ENCODE assay signal across 23 cellular contexts in the genomic region with DNA sequence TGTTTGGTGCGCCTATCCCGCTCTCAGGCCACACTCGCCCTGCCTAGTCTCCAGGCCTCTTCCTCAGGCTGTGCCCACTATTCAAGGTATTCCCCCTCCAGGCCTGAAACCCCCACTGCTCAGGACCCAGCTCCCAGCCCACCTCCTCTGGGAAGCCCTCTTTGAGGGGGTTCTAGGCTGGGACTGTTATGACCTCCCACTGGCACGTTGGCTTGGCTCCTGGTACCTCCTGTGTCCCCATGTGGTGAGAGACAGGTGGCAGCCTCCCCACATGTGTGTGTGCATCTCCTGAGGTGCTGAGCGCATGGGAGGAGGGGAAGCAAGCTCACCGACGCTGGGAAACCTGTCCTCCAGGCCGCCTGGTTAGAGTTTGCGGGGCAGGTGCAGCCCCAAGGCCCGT.
DNase-seq lines count a peak whose midpoint lies in the region; ATAC-seq, FAIRE-seq and TF ChIP-seq lines count a peak whose summit lies in the region.
"Had no signal": no experiment of that assay in that cellular context is flagged by ENCODE, and none has a peak within 500 bp of the region (broad histone marks: within the 10 kb centered on the region; RNA-seq: fewer than 3 reads in every experiment).

No MANE protein-coding gene starts in this region.

- H3K27ac ChIP-seq in HepG2 (ENCODE audit: extremely low read length, insufficient read depth, low read length) (no peak overlapping the region), right lobe of liver (no peak overlapping the region), vagina (peak overlapping the region; percentile 36), left ventricle myocardium inferior (replicated peaks) (no peak overlapping the region)
- H3K27ac ChIP-seq: A549 had no signal

- H3K4me2 ChIP-seq in HepG2 (ENCODE audit: low read depth, low read length), result no peak overlapping the region
- H3K4me2 ChIP-seq: A549 had no signal

- no TSS peak for BruUV-seq in HepG2 (replicated peaks; lab: Mats Ljungman, UMichigan)

- TF ChIP-seq EP300 in HepG2 (IDR thresholded peaks at IDR 0.05; ENCODE audit: low read depth in 2 of 2, low read length in 2 of 2) (no peak), HepG2 (CRISPR knock-in tag; IDR thresholded peaks at IDR 0.05; ENCODE audit: borderline replicate concordance) (no peak)

- H3K4me1 ChIP-seq in HepG2 (ENCODE audit: insufficient read depth, low read length) (no peaks in the 10 kb centered on the region), right lobe of liver (no peaks in the 10 kb centered on the region), vagina (peaks cover 15% of the 10 kb centered on the region), left ventricle myocardium inferior (no peaks in the 10 kb centered on the region)
- H3K4me1 ChIP-seq: A549, HAP-1 had no signal

- H3K79me2 ChIP-seq in HepG2 (ENCODE audit: insufficient read depth, low read length), result no peaks in the 10 kb centered on the region

- in situ Hi-C loops in HepG2 (cut with HindIII; ENCODE audit: extremely low pct_ligation_motif_present, low pct_unique_long_range_greater_than_20kb), result no loop called here

- no peaks in the 10 kb centered on the region for H3K9me3 Mint-ChIP-seq in neural crest cell
- H3K9me3 Mint-ChIP-seq: CD14-positive monocyte; CD4-positive, alpha-beta T cell; CD8-positive, alpha-beta memory T cell had no signal

- intact Hi-C loops in HepG2 (cut with micrococcal nuclease; ENCODE audit: unreplicated experiment), result loop anchor here (1.0 kb wide), 1 partner anchor 19 kb away; no protein-coding TSS in a partner anchor
- intact Hi-C loops in right lobe of liver (cut with DNase I), result no loop called here
- intact Hi-C loops in vagina (cut with DNase I), result no loop called here
- intact Hi-C loops in left ventricle myocardium inferior (cut with micrococcal nuclease), result no loop called here

- CTCF ChIA-PET in HepG2 (lab: Yijun Ruan, JAX; ENCODE audit: low intra/inter-chr PET ratio, low total read pairs), result no interaction called here

- no peaks in the 10 kb centered on the region for H3K9me3 ChIP-seq in HepG2 (ENCODE audit: low read length)
- no peaks in the 10 kb centered on the region for H3K9me3 ChIP-seq in right lobe of liver
- no peaks in the 10 kb centered on the region for H3K9me3 ChIP-seq in vagina
- no peaks in the 10 kb centered on the region for H3K9me3 ChIP-seq in left ventricle myocardium inferior (replicated peaks)
- H3K9me3 ChIP-seq: A549, HAP-1 had no signal

- no peaks in the 10 kb centered on the region for H4K20me1 ChIP-seq in HepG2 (ENCODE audit: insufficient read depth, low read length)

- H3K27ac Mint-ChIP-seq in neural crest cell (ENCODE audit: unreplicated experiment), result peak overlapping the region; percentile 81
- H3K27ac Mint-ChIP-seq: CD14-positive monocyte; CD4-positive, alpha-beta T cell had no signal

- no peak overlapping the region for H3K9ac ChIP-seq in HepG2 (ENCODE audit: insufficient read depth, low read depth, low read length)

- ATAC-seq in HepG2 (no peak; the same call in 2 of the 3 replicates), right lobe of liver (no peak), HG02763 (IDR thresholded peaks at IDR 0.05; ENCODE audit: unreplicated experiment) (no peak)
- ATAC-seq: A549 had no signal

- TF ChIP-seq POLR2A in HepG2 (IDR thresholded peaks at IDR 0.05; ENCODE audit: insufficient read depth in 1 of 2, low read depth in 2 of 2, low read length in 2 of 2), result no peak
- TF ChIP-seq POLR2A in right lobe of liver (IDR thresholded peaks at IDR 0.05), result no peak
- TF ChIP-seq POLR2A in vagina (IDR thresholded peaks at IDR 0.05), result no peak

- peaks cover 3% of the 10 kb centered on the region for H3K27me3 Mint-ChIP-seq in neural crest cell (ENCODE audit: low read depth)
- H3K27me3 Mint-ChIP-seq: CD4-positive, alpha-beta T cell had no signal

- POLR2A ChIA-PET in HepG2 (lab: Yijun Ruan, JAX), result no interaction called here

- peaks cover 15% of the 10 kb centered on the region for H3K4me1 Mint-ChIP-seq in neural crest cell
- H3K4me1 Mint-ChIP-seq: CD14-positive monocyte had no signal

- TF ChIP-seq RAD21 in HepG2 (CRISPR knock-in tag; IDR thresholded peaks at IDR 0.05), result no peak

- H2AFZ ChIP-seq in HepG2 (ENCODE audit: low read length), result no peak overlapping the region

- TF ChIP-seq CTCF in HepG2 (CRISPR knock-in tag; IDR thresholded peaks at IDR 0.05) (no peak), right lobe of liver (IDR thresholded peaks at IDR 0.05) (no peak), neural crest cell (conservative IDR thresholded peaks at IDR 0.05) (no peak), vagina (IDR thresholded peaks at IDR 0.05) (no peak), left ventricle myocardium inferior (IDR thresholded peaks at IDR 0.05; ENCODE audit: borderline replicate concordance) (no peak)

- H3K4me3 Mint-ChIP-seq in neural crest cell, result no peak overlapping the region
- H3K4me3 Mint-ChIP-seq: CD14-positive monocyte; CD4-positive, alpha-beta T cell; CD8-positive, alpha-beta memory T cell had no signal

- DNase-seq in HepG2 (ENCODE audit: low spot score) (no peak), right lobe of liver (no peak), NCI-H69 (lab: John Stamatoyannopoulos, UW) (peak; percentile 26), neural crest cell (ENCODE audit: low read depth, low spot score) (no peak), vagina (ENCODE audit: extremely low spot score in 2 of 2) (no peak), left ventricle myocardium inferior (no peak), COLO668 (lab: John Stamatoyannopoulos, UW; ENCODE audit: unreplicated experiment) (no peak)
- DNase-seq: 8988T; Calu3; CD4-positive, alpha-beta T cell; COR-L47; DMS53; DMS79 treated with DMSO at 0.1 percent for 48 hours; GF-D8; GOT3 had no signal

- H3K4me3 ChIP-seq in HepG2 (replicated peaks in 1 of 3; ENCODE audit: insufficient read depth in 1 of 3, low read depth in 2 of 3, low read length in 3 of 3) (no peak overlapping the region), right lobe of liver (no peak overlapping the region), vagina (no peak overlapping the region), left ventricle myocardium inferior (no peak overlapping the region)
- H3K4me3 ChIP-seq: A549, HAP-1 had no signal

- no peaks in the 10 kb centered on the region for H3K36me3 Mint-ChIP-seq in neural crest cell (ENCODE audit: low read depth)
- H3K36me3 Mint-ChIP-seq: CD14-positive monocyte; CD8-positive, alpha-beta memory T cell had no signal

- H3K27me3 ChIP-seq in HepG2 (ENCODE audit: control insufficient read depth in 1 of 2, insufficient read depth in 2 of 2, low read length in 2 of 2) (peaks cover 0 to 35% of the 10 kb centered on the region in 2 experiments; a peak in 4 of 5 replicates), right lobe of liver (no peaks in the 10 kb centered on the region), vagina (no peaks in the 10 kb centered on the region), left ventricle myocardium inferior (ENCODE audit: low read depth) (peaks cover 85% of the 10 kb centered on the region)

- no peak for FAIRE-seq in HepG2 (lab: Jason Lieb, UNC)
- FAIRE-seq: A549, GM12891, GM18507, H54 had no signal

- no peaks in the 10 kb centered on the region for H3K36me3 ChIP-seq in HepG2 (replicated peaks in 1 of 2; ENCODE audit: control insufficient read depth in 1 of 2, insufficient read depth in 2 of 2, low read length in 2 of 2)
- no peaks in the 10 kb centered on the region for H3K36me3 ChIP-seq in right lobe of liver
- no peaks in the 10 kb centered on the region for H3K36me3 ChIP-seq in vagina
- no peaks in the 10 kb centered on the region for H3K36me3 ChIP-seq in left ventricle myocardium inferior
- H3K36me3 ChIP-seq: HAP-1 had no signal

- WGBS in HepG2 (ENCODE audit: low lambda C conversion rate), result 26% methylated on average over 7 of the region's 10 CpGs
- 60% methylated on average over 3 of the region's 10 CpGs for WGBS in right lobe of liver (ENCODE audit: insufficient coverage, low coverage, low lambda C conversion rate, missing lambda C conversion rate)

TF ChIP-seq in HepG2, 621 proteins besides CTCF, POLR2A, EP300 and RAD21:
- TF ChIP-seq DNMT1 (CRISPR knock-in tag; IDR thresholded peaks at IDR 0.05), result no peak
- no peak for TF ChIP-seq ZNF710 (CRISPR knock-in tag; IDR thresholded peaks at IDR 0.05; ENCODE audit: borderline replicate concordance)
- TF ChIP-seq, protein P1, sequence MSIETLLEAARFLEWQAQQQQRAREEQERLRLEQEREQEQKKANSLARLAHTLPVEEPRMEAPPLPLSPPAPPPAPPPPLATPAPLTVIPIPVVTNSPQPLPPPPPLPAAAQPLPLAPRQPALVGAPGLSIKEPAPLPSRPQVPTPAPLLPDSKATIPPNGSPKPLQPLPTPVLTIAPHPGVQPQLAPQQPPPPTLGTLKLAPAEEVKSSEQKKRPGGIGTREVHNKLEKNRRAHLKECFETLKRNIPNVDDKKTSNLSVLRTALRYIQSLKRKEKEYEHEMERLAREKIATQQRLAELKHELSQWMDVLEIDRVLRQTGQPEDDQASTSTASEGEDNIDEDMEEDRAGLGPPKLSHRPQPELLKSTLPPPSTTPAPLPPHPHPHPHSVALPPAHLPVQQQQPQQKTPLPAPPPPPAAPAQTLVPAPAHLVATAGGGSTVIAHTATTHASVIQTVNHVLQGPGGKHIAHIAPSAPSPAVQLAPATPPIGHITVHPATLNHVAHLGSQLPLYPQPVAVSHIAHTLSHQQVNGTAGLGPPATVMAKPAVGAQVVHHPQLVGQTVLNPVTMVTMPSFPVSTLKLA (IDR thresholded peaks at IDR 0.05), result peak; percentile 71
- no peak for TF ChIP-seq ZZZ3 (CRISPR knock-in tag; IDR thresholded peaks at IDR 0.05; ENCODE audit: borderline replicate concordance)
